Comparison of ENCODE assay signal across 6 cellular contexts in genomic region chr20:29309481-29309880, GRCh38.
DNase-seq lines count a peak whose midpoint lies in the region; ATAC-seq and TF ChIP-seq lines count a peak whose summit lies in the region.
"Not testable (repeated sequence)": the region's sequence is repeated elsewhere in the genome, so short reads cannot be mapped to it uniquely, and the experiment has no call there.

No MANE protein-coding gene starts in this region.

- H3K4me3 ChIP-seq in RWPE2 (ENCODE audit: severe bottlenecking): not testable (repeated sequence)

- H3K4me3 Mint-ChIP-seq in activated CD4-positive, alpha-beta T cell treated with anti-CD3 and anti-CD28 coated beads, Interleukin-2, amount 10 ng/mL, durations not matched to agents 24 days and 14 days; chondrocyte (ENCODE audit: unreplicated experiment): not testable (repeated sequence)
- H3K4me3 Mint-ChIP-seq in activated T-helper 17 cell treated with anti-CD3 and anti-CD28 coated beads, Interleukin-2, amount 50 U/mL, for 72 hours: peak overlapping the region; percentile 34

- ATAC-seq in RWPE2 (ENCODE audit: low read depth); activated T-helper 17 cell treated with anti-CD3 and anti-CD28 coated beads, Interleukin-2, amount 50 U/mL, for 72 hours (replicated peaks); Right ventricle myocardium inferior; sciatic nerve: not testable (repeated sequence)

- H3K36me3 ChIP-seq in RWPE2 (ENCODE audit: low read depth): not testable (repeated sequence)

- DNase-seq in RWPE2 (ENCODE audit: low spot score) (peak; percentile 66), chondrocyte (ENCODE audit: low spot score) (peak; percentile 47), Right ventricle myocardium inferior (ENCODE audit: missing footprints) (peak; percentile 56), sciatic nerve (ENCODE audit: low spot score) (peak; percentile 48)
- not testable (repeated sequence) for DNase-seq in activated CD4-positive, alpha-beta T cell treated with anti-CD3 and anti-CD28 coated beads, Interleukin-2, amount 10 ng/mL, durations not matched to agents 24 days and 14 days

- TF ChIP-seq CTCF in RWPE2 (IDR thresholded peaks at IDR 0.05; ENCODE audit: poor library complexity, severe bottlenecking); chondrocyte (IDR thresholded peaks at IDR 0.05): not testable (repeated sequence)

- not testable (repeated sequence) for H3K27me3 ChIP-seq in RWPE2 (ENCODE audit: insufficient read depth, poor library complexity, severe bottlenecking)

- peak overlapping the region; percentile 34 for H3K27ac Mint-ChIP-seq in activated CD4-positive, alpha-beta T cell treated with anti-CD3 and anti-CD28 coated beads, Interleukin-2, amount 10 ng/mL, durations not matched to agents 24 days and 14 days
- peak overlapping the region; percentile 81 for H3K27ac Mint-ChIP-seq in activated T-helper 17 cell treated with anti-CD3 and anti-CD28 coated beads, Interleukin-2, amount 50 U/mL, for 72 hours
- H3K27ac Mint-ChIP-seq in chondrocyte (ENCODE audit: unreplicated experiment): not testable (repeated sequence)

- not testable (repeated sequence) for H3K9me3 ChIP-seq in RWPE2 (ENCODE audit: severe bottlenecking)

- H3K4me1 Mint-ChIP-seq in activated CD4-positive, alpha-beta T cell treated with anti-CD3 and anti-CD28 coated beads, Interleukin-2, amount 10 ng/mL, durations not matched to agents 24 days and 14 days: peaks cover 37% of the 10 kb centered on the region
- peaks cover 31% of the 10 kb centered on the region for H3K4me1 Mint-ChIP-seq in activated T-helper 17 cell treated with anti-CD3 and anti-CD28 coated beads, Interleukin-2, amount 50 U/mL, for 72 hours
- H3K4me1 Mint-ChIP-seq in chondrocyte (ENCODE audit: low read depth): not testable (repeated sequence)

- intact Hi-C loops in activated CD4-positive, alpha-beta T cell treated with anti-CD3 and anti-CD28 coated beads, Interleukin-2, amount 10 ng/mL, durations not matched to agents 24 days and 14 days (cut with micrococcal nuclease): loop anchor here (5.0 to 10.0 kb wide), 3 partner anchors 95 to 1068 kb away; no protein-coding TSS in a partner anchor
- intact Hi-C loops in Right ventricle myocardium inferior (cut with DNase I); sciatic nerve (cut with DNase I): not testable (repeated sequence)

- not testable (repeated sequence) for H3K27ac ChIP-seq in RWPE2 (ENCODE audit: poor library complexity, severe bottlenecking)

- H3K36me3 Mint-ChIP-seq in activated CD4-positive, alpha-beta T cell treated with anti-CD3 and anti-CD28 coated beads, Interleukin-2, amount 10 ng/mL, durations not matched to agents 24 days and 14 days (ENCODE audit: low read depth); activated T-helper 17 cell treated with anti-CD3 and anti-CD28 coated beads, Interleukin-2, amount 50 U/mL, for 72 hours (ENCODE audit: low read depth); chondrocyte (ENCODE audit: low read depth): not testable (repeated sequence)

- H3K4me1 ChIP-seq in RWPE2 (ENCODE audit: insufficient read depth, poor library complexity, severe bottlenecking): not testable (repeated sequence)

- not testable (repeated sequence) for H3K27me3 Mint-ChIP-seq in activated CD4-positive, alpha-beta T cell treated with anti-CD3 and anti-CD28 coated beads, Interleukin-2, amount 10 ng/mL, durations not matched to agents 24 days and 14 days; activated T-helper 17 cell treated with anti-CD3 and anti-CD28 coated beads, Interleukin-2, amount 50 U/mL, for 72 hours; chondrocyte (ENCODE audit: low read depth)

- peaks cover 45% of the 10 kb centered on the region for H3K9me3 Mint-ChIP-seq in activated CD4-positive, alpha-beta T cell treated with anti-CD3 and anti-CD28 coated beads, Interleukin-2, amount 10 ng/mL, durations not matched to agents 24 days and 14 days
- peaks cover 32% of the 10 kb centered on the region for H3K9me3 Mint-ChIP-seq in activated T-helper 17 cell treated with anti-CD3 and anti-CD28 coated beads, Interleukin-2, amount 50 U/mL, for 72 hours
- H3K9me3 Mint-ChIP-seq in chondrocyte (ENCODE audit: low read depth): peaks cover 59% of the 10 kb centered on the region
